ENCODE assay signal across 16 cellular contexts in the genomic region with DNA sequence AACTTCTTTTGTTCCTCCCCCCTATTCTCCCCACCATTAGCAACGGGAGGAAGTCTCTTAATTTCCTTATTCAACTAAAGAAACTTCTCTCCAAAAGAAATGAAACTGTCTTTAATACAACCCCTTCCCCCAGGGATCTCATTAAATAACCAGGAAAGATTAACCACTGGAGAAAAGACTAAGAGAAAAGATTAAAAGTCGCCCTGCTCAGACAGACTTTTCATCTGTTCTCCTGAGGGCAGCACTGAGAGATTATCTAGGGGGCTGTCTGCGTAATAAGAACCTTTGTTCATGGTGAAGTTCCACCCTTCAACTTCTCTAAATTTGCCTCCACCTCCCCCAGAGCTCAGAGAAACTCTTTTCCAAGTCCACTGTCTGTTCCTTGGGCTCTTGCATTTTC.
A peak's percentile ranks its signal among the peaks of the same experiment; 100 is the strongest.
DNase-seq lines count a peak whose midpoint lies in the region; TF ChIP-seq lines count a peak whose summit lies in the region.
"Had no signal": no experiment of that assay in that cellular context is flagged by ENCODE, and none has a peak within 500 bp of the region (broad histone marks: within the 10 kb centered on the region; RNA-seq: fewer than 3 reads in every experiment).

No MANE protein-coding gene starts in this region.

- no peak overlapping the region for H4K8ac ChIP-seq in neuronal stem cell (ENCODE audit: low read depth, low read length)

- no peak overlapping the region for H3K9ac ChIP-seq in BLaER1 treated with 17β-estradiol and CSF1 and Interleukin-3, amounts not matched to agents 10 nM and 100 nM
- H3K9ac ChIP-seq in neuronal stem cell (ENCODE audit: low read depth, low read length, poor library complexity) = no peak overlapping the region

- H3K4me1 ChIP-seq in BLaER1 treated with 17β-estradiol and CSF1 and Interleukin-3, amounts not matched to agents 10 nM and 100 nM = peaks cover 7 to 16% (median 10%) of the 10 kb centered on the region in 10 experiments; a peak in 15 of 20 replicates
- H3K4me1 ChIP-seq in ascending aorta = peaks cover 0 to 2% of the 10 kb centered on the region in 2 donors
- H3K4me1 ChIP-seq in neuronal stem cell (ENCODE audit: control insufficient read depth in 2 of 2, insufficient read depth in 1 of 2, low read depth in 1 of 2, low read length in 2 of 2) = peaks cover 0 to 3% of the 10 kb centered on the region in 2 donors

- no peak overlapping the region for H2BK12ac ChIP-seq in neuronal stem cell (ENCODE audit: low read length)

- H3K9me3 ChIP-seq in BLaER1 treated with 17β-estradiol and CSF1 and Interleukin-3, amounts not matched to agents 10 nM and 100 nM (replicated peaks in 1 of 11) = peaks cover 0 to 10% (median 0%) of the 10 kb centered on the region in 11 experiments; a peak in 4 of 22 replicates
- H3K9me3 ChIP-seq in ascending aorta (peaks cover 0 to 7% of the 10 kb centered on the region in 2 donors), neuronal stem cell (replicated peaks in 1 of 2; ENCODE audit: control insufficient read depth in 2 of 2, insufficient read depth in 1 of 2, low read depth in 1 of 2, low read length in 2 of 2) (peaks cover 3 to 7% of the 10 kb centered on the region in 2 donors)
- H3K9me3 ChIP-seq: BE2C had no signal

- no peak overlapping the region for H3K4ac ChIP-seq in neuronal stem cell (ENCODE audit: low read length)

- H4K91ac ChIP-seq in neuronal stem cell (ENCODE audit: low read depth, low read length, poor library complexity) = no peak overlapping the region

- DNase-seq in NCI-H524 (lab: John Stamatoyannopoulos, UW) (peak; percentile 23 to 69), ascending aorta (ENCODE audit: low spot score in 2 of 2) (no peak), neuronal stem cell (ENCODE audit: low spot score) (no peak), cortex of kidney (lab: John Stamatoyannopoulos, UW) (no peak), iPS-NIHi7 (ENCODE audit: extremely low spot score) (no peak), NAMALWA (ENCODE audit: low spot score) (no peak)
- no peak for DNase-seq in T-helper 2 cell treated with Interferon-gamma antibody and Interleukin-4, amounts not matched to agents 5 μg/mL and 100 μg/mL, for 36 hours (ENCODE audit: low spot score)
- DNase-seq: BE2C, DMS53, NCI-H1048, NCI-H2107, NCI-H226, NCI-H69, SHP77 treated with DMSO at 0.1 percent for 48 hours had no signal

- no peaks in the 10 kb centered on the region for H4K20me1 ChIP-seq in BLaER1 treated with 17β-estradiol and CSF1 and Interleukin-3, amounts not matched to agents 10 nM and 100 nM

- H2BK15ac ChIP-seq in neuronal stem cell (ENCODE audit: low read length) = no peak overlapping the region

- WGBS in neuronal stem cell (ENCODE audit: extremely low coverage in 2 of 2, insufficient read length in 2 of 2, insufficient replicate concordance in 1 of 2), 2 donors = no CpG with 5 or more reads among the region's 3 CpGs

- no peaks in the 10 kb centered on the region for H3K79me1 ChIP-seq in neuronal stem cell (ENCODE audit: low read depth, low read length)

- H3K9me3 Mint-ChIP-seq in T-helper 2 cell treated with Interferon-gamma antibody and Interleukin-4, amounts not matched to agents 5 μg/mL and 100 μg/mL, for 36 hours = peaks cover 5% of the 10 kb centered on the region

- no peaks in the 10 kb centered on the region for H3K27me3 Mint-ChIP-seq in T-helper 2 cell treated with Interferon-gamma antibody and Interleukin-4, amounts not matched to agents 5 μg/mL and 100 μg/mL, for 36 hours (ENCODE audit: low read depth)

- H3K4me2 ChIP-seq in BLaER1 treated with 17β-estradiol and CSF1 and Interleukin-3, amounts not matched to agents 10 nM and 100 nM = peak overlapping the region; percentile 19 to 45 (median 40); a peak in 19 of 22 replicates
- no peak overlapping the region for H3K4me2 ChIP-seq in neuronal stem cell (ENCODE audit: insufficient read depth, low read length, poor library complexity, severe bottlenecking)

- H2AK5ac ChIP-seq in neuronal stem cell (ENCODE audit: low read depth, low read length) = no peak overlapping the region

- no peak overlapping the region for H2BK120ac ChIP-seq in neuronal stem cell (ENCODE audit: low read depth, low read length)

- H3K36me3 Mint-ChIP-seq in T-helper 2 cell treated with Interferon-gamma antibody and Interleukin-4, amounts not matched to agents 5 μg/mL and 100 μg/mL, for 36 hours (ENCODE audit: low read depth) = no peaks in the 10 kb centered on the region

- H3K4me3 Mint-ChIP-seq in T-helper 2 cell treated with Interferon-gamma antibody and Interleukin-4, amounts not matched to agents 5 μg/mL and 100 μg/mL, for 36 hours = no peak overlapping the region

- no peaks in the 10 kb centered on the region for H3K4me1 Mint-ChIP-seq in T-helper 2 cell treated with Interferon-gamma antibody and Interleukin-4, amounts not matched to agents 5 μg/mL and 100 μg/mL, for 36 hours (ENCODE audit: low read depth)

- no peak for TF ChIP-seq CTCF in ascending aorta (IDR thresholded peaks at IDR 0.05)

- no peak overlapping the region for H2BK5ac ChIP-seq in neuronal stem cell (ENCODE audit: low read length)

- no peak overlapping the region for H3K23ac ChIP-seq in neuronal stem cell (ENCODE audit: low read depth, low read length, poor library complexity)

- intact Hi-C loops in ascending aorta (cut with DNase I) = loop anchor here (5.0 kb wide), 1 partner anchor 42 kb away; no protein-coding TSS in a partner anchor

- H3K27ac Mint-ChIP-seq in T-helper 2 cell treated with Interferon-gamma antibody and Interleukin-4, amounts not matched to agents 5 μg/mL and 100 μg/mL, for 36 hours = no peak overlapping the region

- H3K18ac ChIP-seq in neuronal stem cell (ENCODE audit: low read length) = no peak overlapping the region

- no peaks in the 10 kb centered on the region for H3K27me3 ChIP-seq in BLaER1 treated with 17β-estradiol and CSF1 and Interleukin-3, amounts not matched to agents 10 nM and 100 nM
- H3K27me3 ChIP-seq in ascending aorta = no peaks in the 10 kb centered on the region
- H3K27me3 ChIP-seq in neuronal stem cell (ENCODE audit: control insufficient read depth in 3 of 3, insufficient read depth in 3 of 3, low read depth in 1 of 3, low read length in 3 of 3) = no peaks in the 10 kb centered on the region
- H3K27me3 ChIP-seq: BE2C had no signal

- H2AFZ ChIP-seq in neuronal stem cell (ENCODE audit: low read length) = peak overlapping the region; percentile 24

- no peak overlapping the region for H3K14ac ChIP-seq in neuronal stem cell (ENCODE audit: low read length)

- H3K4me3 ChIP-seq in BLaER1 treated with 17β-estradiol and CSF1 and Interleukin-3, amounts not matched to agents 10 nM and 100 nM = no peak overlapping the region
- H3K4me3 ChIP-seq in ascending aorta (no peak overlapping the region), neuronal stem cell (ENCODE audit: low read length in 2 of 2) (no peak overlapping the region)
- H3K4me3 ChIP-seq: K562 had no signal

- H3K27ac ChIP-seq in BLaER1 treated with 17β-estradiol and CSF1 and Interleukin-3, amounts not matched to agents 10 nM and 100 nM = no peak overlapping the region
- H3K27ac ChIP-seq in ascending aorta (peak overlapping the region; percentile 54 to 74), neuronal stem cell (replicated peaks; ENCODE audit: low read length) (no peak overlapping the region)

- H3K36me3 ChIP-seq in BLaER1 treated with 17β-estradiol and CSF1 and Interleukin-3, amounts not matched to agents 10 nM and 100 nM = no peaks in the 10 kb centered on the region
- no peaks in the 10 kb centered on the region for H3K36me3 ChIP-seq in ascending aorta
- H3K36me3 ChIP-seq in neuronal stem cell (replicated peaks in 1 of 2; ENCODE audit: control insufficient read depth in 2 of 2, insufficient read depth in 2 of 2, low read length in 2 of 2) = no peaks in the 10 kb centered on the region
- H3K36me3 ChIP-seq: BE2C had no signal

Comparison
In these comparisons a context has a peak if more than half of its experiments do, and no peak if none do; other contexts are left out.
1. H3K27ac ChIP-seq: peak in ascending aorta (2 of 2); none in BLaER1 treated with 17β-estradiol and CSF1 and Interleukin-3, amounts not matched to agents 10 nM and 100 nM (0 of 11) and neuronal stem cell (single experiment).
2. DNase-seq: peak in NCI-H524 (2 of 2); none in ascending aorta (0 of 2), neuronal stem cell (single experiment), cortex of kidney (single experiment), iPS-NIHi7 (single experiment), T-helper 2 cell treated with Interferon-gamma antibody and Interleukin-4, amounts not matched to agents 5 μg/mL and 100 μg/mL, for 36 hours (single experiment) and NAMALWA (single experiment).